Comparison of ENCODE assay signal across 14 cellular contexts in the genomic region with DNA sequence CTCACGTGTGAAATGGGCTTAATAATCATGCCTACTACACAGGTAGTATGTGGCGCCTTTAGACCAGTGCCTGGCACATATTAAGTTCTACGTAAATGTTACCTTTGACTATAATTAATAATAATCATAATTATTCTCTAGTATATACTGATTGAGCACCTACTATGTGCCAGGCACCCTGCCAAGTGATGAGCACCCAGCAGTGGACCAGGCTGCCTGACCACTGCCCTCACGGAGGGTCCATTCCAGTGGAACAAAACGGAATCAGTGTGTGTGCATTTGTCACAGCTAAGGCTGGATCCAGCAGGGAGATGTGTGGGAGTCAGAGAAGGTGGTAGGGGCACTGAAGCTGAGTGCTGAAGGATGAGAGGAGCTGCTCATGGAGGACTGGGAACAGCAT. TPM values are rescaled to one million over a fixed set of nuclear protein-coding genes. Genes with fewer than 3 reads are reported as not detected.
"Had no signal": no experiment of that assay in that cellular context is flagged by ENCODE, and none has a peak within 500 bp of the region (broad histone marks: within the 10 kb centered on the region; RNA-seq: fewer than 3 reads in every experiment).

No MANE protein-coding gene starts in this region.

- DNase-seq: foreskin melanocyte; left colon; left ventricle myocardium superior; naive B cell; sigmoid colon; stimulated activated CD4-positive, alpha-beta T cell treated with anti-CD3 and anti-CD28 coated beads, Interleukin-2, amount 100 ng/mL, for 48 hours; stimulated activated naive CD4-positive, alpha-beta T cell treated with Interleukin-2 at 50 U/mL for 16 hours; trophoblast cell had no signal

- H2AFZ ChIP-seq: hepatocyte had no signal

- H3K79me2 ChIP-seq: hepatocyte had no signal

- H3K27ac ChIP-seq: hepatocyte, sigmoid colon, skin epidermis had no signal

- H3K4me1 Mint-ChIP-seq: nephron had no signal

- ATAC-seq: left colon, left ventricle myocardium superior had no signal

- H3K36me3 ChIP-seq: sigmoid colon had no signal

- H3K4me3 ChIP-seq: hepatocyte, sigmoid colon, skin epidermis had no signal

- H3K4me3 Mint-ChIP-seq: nephron had no signal

- H3K27ac Mint-ChIP-seq: naive B cell, nephron had no signal

RNA-seq across cellular contexts. Expression of gene SEC14L5, which starts 30.5 kb away (rescaled TPM):
- total RNA-seq: kidney epithelial cell, osteocyte, pulmonary artery endothelial cell had no signal
